ENCODE assay signal across 8 cellular contexts in the genomic region with DNA sequence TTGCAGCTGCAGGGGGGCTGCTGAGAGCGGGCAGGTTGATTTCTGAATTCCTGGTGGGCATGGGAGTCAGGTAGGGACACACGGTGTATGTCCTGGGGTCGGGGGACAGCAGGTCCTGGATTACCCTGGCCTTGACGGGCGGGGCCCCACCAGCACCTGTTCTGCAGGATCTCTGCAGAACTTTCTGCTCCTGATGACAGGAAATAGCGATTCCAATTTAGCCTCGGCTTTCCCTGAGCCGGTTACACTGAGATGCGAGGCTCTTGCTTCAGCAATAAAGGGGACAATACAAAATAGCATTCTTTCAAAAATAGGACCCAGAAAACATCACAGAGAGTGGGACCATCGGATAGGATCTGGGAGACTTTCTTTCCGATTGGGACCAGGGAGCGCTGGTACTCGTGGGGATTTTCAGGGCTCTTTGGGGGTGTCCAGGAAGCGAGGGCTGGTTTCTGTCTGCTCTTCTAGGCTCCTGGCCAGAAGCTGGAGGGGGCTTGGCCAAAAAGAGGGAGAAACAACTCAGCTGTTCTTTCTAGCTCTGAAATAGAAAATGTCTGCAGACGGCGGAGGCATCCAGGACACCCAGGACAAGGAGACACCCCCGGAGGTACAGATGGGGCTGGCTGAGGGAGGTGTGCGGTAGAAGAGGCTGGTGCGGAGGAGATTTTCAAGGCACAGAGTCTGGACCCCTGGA. TPM values are rescaled to one million over a fixed set of nuclear protein-coding genes. Genes with fewer than 3 reads are reported as not detected.
A peak's percentile ranks its signal among the peaks of the same experiment; 100 is the strongest.
DNase-seq lines count a peak whose midpoint lies in the region; ATAC-seq and TF ChIP-seq lines count a peak whose summit lies in the region.

No MANE protein-coding gene starts in this region.

- H3K27ac Mint-ChIP-seq in HFFc6, result peak overlapping the region; percentile 49

- peak overlapping the region; percentile 80 for H3K4me3 ChIP-seq in choroid plexus epithelial cell (ENCODE audit: low read depth, low read length)

- H3K36me3 Mint-ChIP-seq in HFFc6 (ENCODE audit: low read depth), result no peaks in the 10 kb centered on the region

- in situ Hi-C loops in GM13976 (cut with MboI; ENCODE audit: low sequenced_read_pairs, unreplicated experiment), result no loop called here

- no peaks in the 10 kb centered on the region for H3K9me3 Mint-ChIP-seq in HFFc6

- ATAC-seq in left lobe of liver (peak; percentile 7), GM19328 (IDR thresholded peaks at IDR 0.05; ENCODE audit: unreplicated experiment) (no peak)

- H3K27me3 Mint-ChIP-seq in HFFc6 (ENCODE audit: insufficient read depth), result no peaks in the 10 kb centered on the region

- DNase-seq in HFFc6 (no peak), choroid plexus epithelial cell (ENCODE audit: low read depth) (peak; percentile 42), left lobe of liver (ENCODE audit: low spot score) (no peak), substantia nigra (lab: John Stamatoyannopoulos, UW) (peak in 1 of 49 donors; percentile 10), GM13976 (ENCODE audit: low spot score) (no peak), H4 (ENCODE audit: low spot score) (no peak), ureter (ENCODE audit: low spot score) (no peak)

- H3K4me3 Mint-ChIP-seq in HFFc6, result peak overlapping the region; percentile 85

- TF ChIP-seq CTCF in HFFc6 (IDR thresholded peaks at IDR 0.05) (no peak), choroid plexus epithelial cell (conservative IDR thresholded peaks at IDR 0.05; ENCODE audit: low read depth, low read length) (no peak), GM13976 (IDR thresholded peaks at IDR 0.05; ENCODE audit: borderline replicate concordance, control extremely low read depth, extremely low read depth, insufficient read depth, missing control alignments) (no peak)

- peaks cover 27% of the 10 kb centered on the region for H3K4me1 Mint-ChIP-seq in HFFc6 (ENCODE audit: low read depth)

- peak overlapping the region; percentile 80 for H3K27ac ChIP-seq in substantia nigra (ENCODE audit: low read depth, low read length, poor library complexity, severe bottlenecking)

RNA-seq across cellular contexts. Expression of a gene that starts 0.6 kb away (rescaled TPM):
- 10 to 100 TPM in 2 of 6 experiments, 1 to 10 TPM in 4; 7.6 to 10.2 (median 9.5) TPM for total RNA-seq in HFFc6 (2021; fragmentation: NEBNext Ultra II Directional; extraction: Animal tissue kit (Norgen Biotek cat#: 25700))
- total RNA-seq in left lobe of liver (7.0 TPM), ureter (8.2 TPM)
- 5.2 and 8.6 TPM in 2 replicates for total RNA-seq in H4 (2014; rRNA removed; shearing (Covaris generic))

RNA-seq across cellular contexts. Expression of a gene that starts 13.9 kb away (rescaled TPM):
- total RNA-seq in HFFc6 (2021; fragmentation: NEBNext Ultra II Directional; extraction: Animal tissue kit (Norgen Biotek cat#: 25700)), result not detected
- total RNA-seq in left lobe of liver (0.10 TPM), ureter (not detected)
- total RNA-seq in H4 (2014; rRNA removed; shearing (Covaris generic)), result not detected in 2 replicates

RNA-seq across cellular contexts. Expression of a gene that starts 21.8 kb away (rescaled TPM):
- 1 to 10 TPM; 5.9 to 7.3 (median 6.9) TPM for total RNA-seq in HFFc6 (2021; fragmentation: NEBNext Ultra II Directional; extraction: Animal tissue kit (Norgen Biotek cat#: 25700))
- total RNA-seq in left lobe of liver, result 2.7 TPM
- 2.0 and 3.9 TPM in 2 replicates for total RNA-seq in H4 (2014; rRNA removed; shearing (Covaris generic))
- total RNA-seq in ureter, result 12.6 TPM

RNA-seq across cellular contexts. Expression of a gene that starts 47.6 kb away (rescaled TPM):
- 1 to 10 TPM in 5 of 6 experiments, under 1 TPM in 1; 1.00 to 2.3 (median 1.7) TPM for total RNA-seq in HFFc6 (2021; fragmentation: NEBNext Ultra II Directional; extraction: Animal tissue kit (Norgen Biotek cat#: 25700))
- total RNA-seq in left lobe of liver, result 172 TPM
- 15.8 and 24.1 TPM in 2 replicates for total RNA-seq in H4 (2014; rRNA removed; shearing (Covaris generic))
- 13.7 TPM for total RNA-seq in ureter
